ENCODE assay signal across 8 cellular contexts in the genomic region with DNA sequence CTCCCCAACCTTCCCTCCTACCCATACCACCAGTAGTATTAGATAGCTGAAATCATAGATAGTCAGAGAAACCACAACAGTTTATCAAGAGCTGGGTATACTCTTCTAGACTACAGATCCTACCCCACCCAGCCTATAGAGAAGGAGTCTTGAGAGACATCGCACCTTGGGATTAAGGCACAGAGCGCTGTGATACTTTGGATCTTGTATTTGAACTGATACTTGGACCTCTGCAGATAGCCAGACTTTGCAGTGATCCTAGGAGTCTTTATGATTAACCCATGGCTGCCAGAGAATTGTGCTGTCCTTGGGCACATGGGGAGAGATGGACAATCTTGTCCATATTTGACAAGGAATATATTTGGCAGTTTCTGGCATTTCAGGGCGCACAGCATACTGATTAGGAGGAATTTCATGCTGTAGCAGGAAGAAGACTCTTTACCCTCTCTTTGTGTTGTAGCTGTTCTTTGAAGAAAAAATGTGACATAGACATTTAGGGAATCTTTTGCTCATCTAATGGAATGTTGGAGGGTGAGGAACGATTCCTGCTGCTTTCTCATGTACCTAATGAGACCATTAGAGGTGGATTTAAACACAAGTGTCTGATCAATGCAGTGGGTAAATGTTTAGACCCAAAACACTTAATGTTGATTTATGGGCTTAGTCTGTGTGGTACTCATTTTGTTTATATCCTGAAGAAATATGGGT. TPM values are rescaled to one million over a fixed set of nuclear protein-coding genes. Genes with fewer than 3 reads are reported as not detected.
DNase-seq lines count a peak whose midpoint lies in the region; ATAC-seq, FAIRE-seq and TF ChIP-seq lines count a peak whose summit lies in the region.

No MANE protein-coding gene starts in this region.

- H3K4me3 ChIP-seq in astrocyte (ENCODE audit: insufficient read depth, low read depth, low read length) (peak overlapping the region; percentile 90), kidney (ENCODE audit: low read length in 2 of 2) (peak overlapping the region; percentile 85 to 86)

- H3K27ac ChIP-seq in astrocyte (ENCODE audit: low read depth, low read length): peak overlapping the region; percentile 82
- peak overlapping the region; percentile 94 to 95 for H3K27ac ChIP-seq in kidney (ENCODE audit: low read depth in 2 of 2, low read length in 2 of 2)

- H3K79me2 ChIP-seq in astrocyte (ENCODE audit: insufficient read depth, low read length): peaks cover 51% of the 10 kb centered on the region

- no peaks in the 10 kb centered on the region for H4K20me1 ChIP-seq in astrocyte (ENCODE audit: insufficient read depth, low read length)

- peaks cover 12% of the 10 kb centered on the region for H3K27me3 Mint-ChIP-seq in activated naive CD4-positive, alpha-beta T cell treated with anti-CD3 and anti-CD28 coated beads, Interleukin-2, amount 10 ng/mL, durations not matched to agents 7 days and 5 days
- H3K27me3 Mint-ChIP-seq in astrocyte (ENCODE audit: low read depth, unreplicated experiment): no peaks in the 10 kb centered on the region
- H3K27me3 Mint-ChIP-seq in stimulated activated naive CD8-positive, alpha-beta T cell treated with anti-CD3 and anti-CD28 coated beads, Interleukin-15, Interleukin-2, amounts not matched to agents 100 ng/mL and 50 ng/mL, for 24 hours: no peaks in the 10 kb centered on the region

- no peak overlapping the region for H3K27ac Mint-ChIP-seq in activated naive CD4-positive, alpha-beta T cell treated with anti-CD3 and anti-CD28 coated beads, Interleukin-2, amount 10 ng/mL, durations not matched to agents 7 days and 5 days
- peak overlapping the region; percentile 77 for H3K27ac Mint-ChIP-seq in astrocyte (ENCODE audit: unreplicated experiment)
- peak overlapping the region; percentile 38 for H3K27ac Mint-ChIP-seq in stimulated activated naive CD8-positive, alpha-beta T cell treated with anti-CD3 and anti-CD28 coated beads, Interleukin-15, Interleukin-2, amounts not matched to agents 100 ng/mL and 50 ng/mL, for 24 hours

- peak overlapping the region; percentile 35 for H2AFZ ChIP-seq in astrocyte (ENCODE audit: low read depth, low read length)

- H3K4me1 ChIP-seq in astrocyte (ENCODE audit: insufficient read depth, low read length): peaks cover 15% of the 10 kb centered on the region
- H3K4me1 ChIP-seq in kidney (ENCODE audit: control insufficient read depth in 1 of 2, insufficient read depth in 1 of 2, low read depth in 1 of 2, low read length in 2 of 2): peaks cover 6% of the 10 kb centered on the region in 2 donors

- CTCF ChIA-PET in activated naive CD4-positive, alpha-beta T cell treated with anti-CD3 and anti-CD28 coated beads, Interleukin-2, amount 10 ng/mL, durations not matched to agents 7 days and 5 days (lab: Charles Lee): interaction anchor here (1.0 to 3.2 kb wide), 7 partner anchors 9 to 164 kb away, joined by 3 to 18 read pairs (median 5); no protein-coding TSS in a partner anchor

- no peaks in the 10 kb centered on the region for H3K9me3 ChIP-seq in astrocyte (ENCODE audit: insufficient read depth, low read depth, low read length)
- no peaks in the 10 kb centered on the region for H3K9me3 ChIP-seq in kidney (ENCODE audit: control insufficient read depth in 1 of 2, low read length in 2 of 2)

- peak overlapping the region; percentile 76 for H3K4me3 Mint-ChIP-seq in activated naive CD4-positive, alpha-beta T cell treated with anti-CD3 and anti-CD28 coated beads, Interleukin-2, amount 10 ng/mL, durations not matched to agents 7 days and 5 days
- peak overlapping the region; percentile 89 for H3K4me3 Mint-ChIP-seq in astrocyte (ENCODE audit: unreplicated experiment)
- peak overlapping the region; percentile 68 for H3K4me3 Mint-ChIP-seq in stimulated activated naive CD8-positive, alpha-beta T cell treated with anti-CD3 and anti-CD28 coated beads, Interleukin-15, Interleukin-2, amounts not matched to agents 100 ng/mL and 50 ng/mL, for 24 hours

- no peaks in the 10 kb centered on the region for H3K36me3 ChIP-seq in astrocyte (ENCODE audit: insufficient read depth, low read length)
- H3K36me3 ChIP-seq in kidney (ENCODE audit: control insufficient read depth in 1 of 2, insufficient read depth in 2 of 2, low read length in 2 of 2): no peaks in the 10 kb centered on the region

- H3K36me3 Mint-ChIP-seq in activated naive CD4-positive, alpha-beta T cell treated with anti-CD3 and anti-CD28 coated beads, Interleukin-2, amount 10 ng/mL, durations not matched to agents 7 days and 5 days: no peaks in the 10 kb centered on the region
- no peaks in the 10 kb centered on the region for H3K36me3 Mint-ChIP-seq in astrocyte (ENCODE audit: low read depth, unreplicated experiment)
- H3K36me3 Mint-ChIP-seq in stimulated activated naive CD8-positive, alpha-beta T cell treated with anti-CD3 and anti-CD28 coated beads, Interleukin-15, Interleukin-2, amounts not matched to agents 100 ng/mL and 50 ng/mL, for 24 hours (ENCODE audit: low read depth): no peaks in the 10 kb centered on the region

- peak overlapping the region; percentile 95 for H3K4me2 ChIP-seq in astrocyte (ENCODE audit: low read length)

- ATAC-seq in GM21737 (IDR thresholded peaks at IDR 0.05; ENCODE audit: unreplicated experiment): no peak

- intact Hi-C loops in kidney (cut with DNase I): no loop called here

- H3K27me3 ChIP-seq in astrocyte (ENCODE audit: insufficient read depth, low read length): no peaks in the 10 kb centered on the region

- peak; percentile 82 for FAIRE-seq in astrocyte (lab: Jason Lieb, UNC)
- FAIRE-seq in kidney (lab: Jason Lieb, UNC): no peak

- H3K9me3 Mint-ChIP-seq in activated naive CD4-positive, alpha-beta T cell treated with anti-CD3 and anti-CD28 coated beads, Interleukin-2, amount 10 ng/mL, durations not matched to agents 7 days and 5 days: no peaks in the 10 kb centered on the region
- no peaks in the 10 kb centered on the region for H3K9me3 Mint-ChIP-seq in astrocyte (ENCODE audit: unreplicated experiment)
- H3K9me3 Mint-ChIP-seq in stimulated activated naive CD8-positive, alpha-beta T cell treated with anti-CD3 and anti-CD28 coated beads, Interleukin-15, Interleukin-2, amounts not matched to agents 100 ng/mL and 50 ng/mL, for 24 hours: no peaks in the 10 kb centered on the region

- H3K9ac ChIP-seq in astrocyte (ENCODE audit: low read length): peak overlapping the region; percentile 96
- peak overlapping the region; percentile 0 to 99 for H3K9ac ChIP-seq in kidney (ENCODE audit: low read length in 2 of 2)

- peaks cover 33% of the 10 kb centered on the region for H3K4me1 Mint-ChIP-seq in activated naive CD4-positive, alpha-beta T cell treated with anti-CD3 and anti-CD28 coated beads, Interleukin-2, amount 10 ng/mL, durations not matched to agents 7 days and 5 days
- peaks cover 25% of the 10 kb centered on the region for H3K4me1 Mint-ChIP-seq in astrocyte (ENCODE audit: low read depth, unreplicated experiment)
- H3K4me1 Mint-ChIP-seq in stimulated activated naive CD8-positive, alpha-beta T cell treated with anti-CD3 and anti-CD28 coated beads, Interleukin-15, Interleukin-2, amounts not matched to agents 100 ng/mL and 50 ng/mL, for 24 hours (ENCODE audit: low read depth): peaks cover 31% of the 10 kb centered on the region

- no peak for TF ChIP-seq CTCF in astrocyte (IDR thresholded peaks at IDR 0.05; ENCODE audit: insufficient read depth, low read depth, low read length)
- TF ChIP-seq CTCF in kidney (IDR thresholded peaks at IDR 0.05; ENCODE audit: borderline replicate concordance, extremely low read depth, insufficient read depth): no peak

- no peak for DNase-seq in activated naive CD4-positive, alpha-beta T cell treated with anti-CD3 and anti-CD28 coated beads, Interleukin-2, amount 10 ng/mL, durations not matched to agents 7 days and 5 days
- DNase-seq in activated naive CD4-positive, alpha-beta T cell treated with anti-CD3 and anti-CD28 coated beads, Interleukin-2, amount 50 U/mL, for 16 hours: no peak
- DNase-seq in astrocyte (ENCODE audit: low read depth) (peak; percentile 60), kidney (no peak), NCI-H748 (lab: John Stamatoyannopoulos, UW; ENCODE audit: unreplicated experiment) (no peak), ureter (ENCODE audit: low spot score) (no peak)

RNA-seq across cellular contexts. Expression of gene RBMS2, which starts 1.0 kb away (rescaled TPM):
- total RNA-seq in astrocyte (88.3 and 111 TPM in 2 replicates), kidney (71.3 TPM), ureter (49.4 TPM)
- 8.5 TPM for polyA plus RNA-seq in kidney (ENCODE audit: insufficient read depth, low read depth, low replicate concordance)

RNA-seq across cellular contexts. Expression of gene GLS2, which starts 34.7 kb away (rescaled TPM):
- total RNA-seq in astrocyte: 0.94 and 1.1 TPM in 2 replicates
- total RNA-seq in kidney: 2.5 TPM
- 5.6 TPM for polyA plus RNA-seq in kidney (ENCODE audit: insufficient read depth, low read depth, low replicate concordance)
- 4.5 TPM for total RNA-seq in ureter

RNA-seq across cellular contexts. Expression of gene SPRYD4, which starts 54.3 kb away (rescaled TPM):
- total RNA-seq in astrocyte (1.6 and 2.0 TPM in 2 replicates), kidney (4.0 TPM), ureter (6.8 TPM)
- 6.0 TPM for polyA plus RNA-seq in kidney (ENCODE audit: insufficient read depth, low read depth, low replicate concordance)
